In genomic region chr17:82367724-82368524, GRCh38 we compare ENCODE assay signal across 13 cellular contexts. TPM values are rescaled to one million over a fixed set of nuclear protein-coding genes. Genes with fewer than 3 reads are reported as not detected.
A peak's percentile ranks its signal among the peaks of the same experiment; 100 is the strongest.
DNase-seq lines count a peak whose midpoint lies in the region; ATAC-seq, FAIRE-seq and TF ChIP-seq lines count a peak whose summit lies in the region.
"Had no signal": no experiment of that assay in that cellular context is flagged by ENCODE, and none has a peak within 500 bp of the region (broad histone marks: within the 10 kb centered on the region; RNA-seq: fewer than 3 reads in every experiment).

No MANE protein-coding gene starts in this region.

- RAD21 ChIA-PET in HCT116 (lab: Charles Lee; ENCODE audit: low non-redundant PET in 1 of 2, low total read pairs in 2 of 2, uncharacterized antibody in 2 of 2, unreplicated experiment in 2 of 2) = no interaction called here

- intact Hi-C loops in HCT116 (cut with micrococcal nuclease) (no loop called here), lower leg skin (cut with DNase I; ENCODE audit: low total_unique reads) (no loop called here)

- H3K4ac ChIP-seq in H1 (replicated peaks; ENCODE audit: insufficient read length, low read depth, low read length) = no peak overlapping the region

- no peak for TF ChIP-seq RAD21 in HCT116 (IDR thresholded peaks at IDR 0.05; ENCODE audit: low read depth)
- TF ChIP-seq RAD21 in H1 (IDR thresholded peaks at IDR 0.05 in 1 of 2, conservative IDR thresholded peaks at IDR 0.05 in 1 of 2; ENCODE audit: low read depth in 2 of 2, low read length in 2 of 2) = no peak

- no peak overlapping the region for H3K14ac ChIP-seq in H1 (ENCODE audit: insufficient read length)

- CTCF ChIA-PET in HCT116 (lab: Charles Lee) (interaction anchor here (0.7 kb wide), 1 partner anchor 34 kb away, joined by 3 read pairs; the partner anchor contains the start of gene SECTM1), H1 (lab: Charles Lee; ENCODE audit: partially characterized antibody) (no interaction called here)

- TF ChIP-seq POLR2A in HCT116 (IDR thresholded peaks at IDR 0.05; ENCODE audit: borderline replicate concordance, extremely low read depth, insufficient read depth, insufficient read length) (peak; percentile 76), H1 (IDR thresholded peaks at IDR 0.05; ENCODE audit: control extremely low read depth in 1 of 2, low read depth in 2 of 2, low read length in 2 of 2) (no peak), lower leg skin (IDR thresholded peaks at IDR 0.05) (no peak)

- H2BK120ac ChIP-seq in H1 (replicated peaks; ENCODE audit: low read depth, low read length) = no peak overlapping the region

- H3K4me1 Mint-ChIP-seq in chondrocyte (ENCODE audit: low read depth) = peaks cover 12% of the 10 kb centered on the region

- H3K4me3 Mint-ChIP-seq in chondrocyte (ENCODE audit: unreplicated experiment) = no peak overlapping the region

- no peak overlapping the region for H4K91ac ChIP-seq in H1 (replicated peaks; ENCODE audit: insufficient read length, low read length)

- peaks cover 32% of the 10 kb centered on the region for H3K27me3 Mint-ChIP-seq in chondrocyte (ENCODE audit: low read depth)

- H4K20me1 ChIP-seq in DND-41 (ENCODE audit: insufficient read depth, low read length) (peaks cover 6% of the 10 kb centered on the region), HCT116 (ENCODE audit: insufficient read depth) (no peaks in the 10 kb centered on the region), H1 (replicated peaks in 1 of 2; ENCODE audit: control insufficient read depth in 1 of 2, insufficient read depth in 2 of 2, low read length in 2 of 2) (no peaks in the 10 kb centered on the region)

- H3K23me2 ChIP-seq in H1 (ENCODE audit: low read depth, low read length) = peaks cover 7% of the 10 kb centered on the region; the same call in 1 of the 2 replicates

- DNase-seq in DND-41 (peak; percentile 95), HCT116 (ENCODE audit: low read depth, low spot score) (peak; percentile 98), NCI-H82 treated with DMSO at 0.1 percent for 48 hours (lab: John Stamatoyannopoulos, UW; ENCODE audit: unreplicated experiment) (peak; percentile 78), H1 (ENCODE audit: low read depth in 1 of 2, low spot score in 2 of 2) (peak in 1 of 2 experiments; percentile 49), chondrocyte (ENCODE audit: low spot score) (no peak), lower leg skin (ENCODE audit: low spot score in 2 of 2) (no peak)
- DNase-seq in activated CD8-positive, alpha-beta memory T cell treated with anti-CD3 and anti-CD28 coated beads, Interleukin-2, amount 50 U/mL, for 48 hours = no peak
- DNase-seq: esophagus squamous epithelium had no signal

- POLR2A ChIA-PET in HCT116 (lab: Charles Lee) (interaction anchor here (0.9 kb wide), 1 partner anchor 18 kb away, joined by 3 read pairs; no protein-coding TSS in a partner anchor), H1 (lab: Charles Lee; ENCODE audit: partially characterized antibody) (no interaction called here)

- H3K4me1 ChIP-seq in DND-41 (ENCODE audit: insufficient read depth, low read length) = peaks cover 32% of the 10 kb centered on the region; the same call in 1 of the 2 replicates
- peaks cover 15 to 19% of the 10 kb centered on the region in 2 experiments for H3K4me1 ChIP-seq in HCT116 (ENCODE audit: control insufficient read depth in 1 of 2, insufficient read depth in 2 of 2, low read length in 2 of 2)
- H3K4me1 ChIP-seq in H1 (replicated peaks in 1 of 4; ENCODE audit: control insufficient read depth in 3 of 4, insufficient read depth in 4 of 4, low read length in 3 of 4) = peaks cover 0 to 6% (median 2%) of the 10 kb centered on the region in 4 experiments; a peak in 3 of 7 replicates

- H2BK20ac ChIP-seq in H1 (ENCODE audit: low read length) = no peak overlapping the region

- H2BK15ac ChIP-seq in H1 (ENCODE audit: low read length) = no peak overlapping the region

- H2BK5ac ChIP-seq in H1 (ENCODE audit: low read depth, low read length) = no peak overlapping the region

- H3K4me2 ChIP-seq in DND-41 (ENCODE audit: insufficient read depth, low read length) = peak overlapping the region; percentile 60
- peak overlapping the region; percentile 66 for H3K4me2 ChIP-seq in HCT116 (ENCODE audit: low read length)
- H3K4me2 ChIP-seq in H1 (ENCODE audit: insufficient read depth in 1 of 2, low read depth in 2 of 2, low read length in 2 of 2) = no peak overlapping the region

- no peaks in the 10 kb centered on the region for H3K79me1 ChIP-seq in H1 (ENCODE audit: low read depth, low read length)

- no peak overlapping the region for H4K5ac ChIP-seq in H1 (ENCODE audit: insufficient read length, low read depth, low read length)

- TF ChIP-seq EP300 in H1 (IDR thresholded peaks at IDR 0.05; ENCODE audit: borderline replicate concordance in 1 of 2, low read depth in 2 of 2, low read length in 2 of 2) = no peak

- H2BK12ac ChIP-seq in H1 (ENCODE audit: low read depth, low read length) = no peak overlapping the region

- H2AFZ ChIP-seq in DND-41 (ENCODE audit: low read depth, low read length) (peak overlapping the region; percentile 23; the same call in 1 of the 2 replicates), HCT116 (ENCODE audit: low read depth, low read length, poor library complexity, severe bottlenecking) (peak overlapping the region; percentile 56), H1 (ENCODE audit: low read length) (no peak overlapping the region)

- H3K27me3 ChIP-seq in DND-41 (ENCODE audit: insufficient read depth, low read length, poor library complexity) = no peaks in the 10 kb centered on the region
- H3K27me3 ChIP-seq in HCT116 (ENCODE audit: insufficient read depth, low read length) = no peaks in the 10 kb centered on the region
- peaks cover 20 to 34% (median 32%) of the 10 kb centered on the region in 4 experiments for H3K27me3 ChIP-seq in H1 (replicated peaks in 1 of 4; ENCODE audit: control insufficient read depth in 3 of 4, extremely low read depth in 1 of 4, insufficient read depth in 3 of 4, low read length in 3 of 4)

- BruUV-seq in HCT116 (replicated peaks; lab: Mats Ljungman, UMichigan) = no TSS peak

- peak overlapping the region; percentile 81 for H3K27ac ChIP-seq in DND-41 (ENCODE audit: low read length)
- peak overlapping the region; percentile 65 for H3K27ac ChIP-seq in HCT116 (ENCODE audit: low read depth, low read length)
- H3K27ac ChIP-seq in H1 (ENCODE audit: low read depth, low read length) = no peak overlapping the region
- H3K27ac ChIP-seq: esophagus squamous epithelium, SJSA1 had no signal

- H2AK5ac ChIP-seq in H1 (ENCODE audit: low read depth, low read length) = no peak overlapping the region

- no peaks in the 10 kb centered on the region for H3K36me3 Mint-ChIP-seq in chondrocyte (ENCODE audit: low read depth)
- H3K36me3 Mint-ChIP-seq: IgD-negative memory B cell had no signal

- no peak for FAIRE-seq in H1 (lab: Jason Lieb, UNC)

- no peaks in the 10 kb centered on the region for H3K9me2 ChIP-seq in HCT116 (ENCODE audit: insufficient read depth)

- H3K9me3 ChIP-seq in DND-41 (ENCODE audit: insufficient read depth, low read length, severe bottlenecking) = no peaks in the 10 kb centered on the region
- H3K9me3 ChIP-seq in HCT116 (ENCODE audit: control insufficient read depth in 1 of 2, insufficient read depth in 1 of 2, low read depth in 1 of 2, low read length in 2 of 2) = no peaks in the 10 kb centered on the region
- no peaks in the 10 kb centered on the region; a peak in 1 of 4 replicates for H3K9me3 ChIP-seq in H1 (ENCODE audit: insufficient read depth in 2 of 2, low read depth in 1 of 2, low read length in 1 of 2)
- H3K9me3 ChIP-seq: esophagus squamous epithelium, SJSA1 had no signal

- no peak overlapping the region for H3K56ac ChIP-seq in H1 (replicated peaks; ENCODE audit: insufficient read length, low read depth, low read length)

- H3K9ac ChIP-seq in DND-41 (ENCODE audit: low read depth, low read length) (peak overlapping the region; percentile 48), HCT116 (ENCODE audit: low read length) (peak overlapping the region; percentile 49), H1 (replicated peaks in 1 of 4; ENCODE audit: extremely low read depth in 1 of 4, low read depth in 3 of 4, low read length in 3 of 4) (no peak overlapping the region)

- H4K8ac ChIP-seq in H1 (ENCODE audit: extremely low read depth, insufficient read depth, low read length) = peak overlapping the region; percentile 9; the same call in 1 of the 2 replicates

- no peak overlapping the region for H3K18ac ChIP-seq in H1 (ENCODE audit: extremely low read depth, low read length)

- H3K36me3 ChIP-seq in DND-41 (ENCODE audit: insufficient read depth, low read length) (peaks cover 6% of the 10 kb centered on the region), HCT116 (ENCODE audit: control insufficient read depth in 1 of 2, insufficient read depth in 2 of 2, low read length in 2 of 2) (no peaks in the 10 kb centered on the region), H1 (ENCODE audit: control insufficient read depth in 2 of 4, insufficient read depth in 4 of 4, low read length in 3 of 4) (no peaks in the 10 kb centered on the region)
- H3K36me3 ChIP-seq: esophagus squamous epithelium, SJSA1 had no signal

- no peak overlapping the region for H3K27ac Mint-ChIP-seq in chondrocyte (ENCODE audit: unreplicated experiment)
- H3K27ac Mint-ChIP-seq: IgD-negative memory B cell had no signal

- H3K79me2 ChIP-seq in DND-41 (ENCODE audit: insufficient read depth, low read length) (0 out of 2 replicates have a peak, but pooled peaks cover 4% of the 10 kb centered on the region), HCT116 (ENCODE audit: insufficient read depth, low read length) (no peaks in the 10 kb centered on the region), H1 (ENCODE audit: control insufficient read depth in 1 of 2, insufficient read depth in 2 of 2, low read length in 2 of 2) (no peaks in the 10 kb centered on the region)

- H3K23ac ChIP-seq in H1 (ENCODE audit: insufficient read length) = no peak overlapping the region

- ATAC-seq in DND-41 (ENCODE audit: insufficient read depth, low read depth) = peak; percentile 98
- ATAC-seq in HCT116 = peak; percentile 100
- ATAC-seq in HG03565 (IDR thresholded peaks at IDR 0.05; ENCODE audit: unreplicated experiment) = no peak

- TF ChIP-seq CTCF in DND-41 (IDR thresholded peaks at IDR 0.05; ENCODE audit: borderline replicate concordance, extremely low read depth, low read length, poor library complexity, severe bottlenecking) (no peak), HCT116 (IDR thresholded peaks at IDR 0.05 in 2 of 3, conservative IDR thresholded peaks at IDR 0.05 in 1 of 3; ENCODE audit: borderline replicate concordance in 1 of 3, insufficient read depth in 1 of 3, low read depth in 2 of 3, low read length in 2 of 3) (no peak), H1 (IDR thresholded peaks at IDR 0.05; ENCODE audit: control extremely low read depth in 1 of 3, insufficient read depth in 1 of 3, low read depth in 1 of 3, low read length in 3 of 3) (no peak), chondrocyte (IDR thresholded peaks at IDR 0.05) (no peak), lower leg skin (IDR thresholded peaks at IDR 0.05) (peak in 1 of 3 donors; percentile 32)

- no peaks in the 10 kb centered on the region for H3K9me3 Mint-ChIP-seq in chondrocyte (ENCODE audit: low read depth)
- H3K9me3 Mint-ChIP-seq: IgD-negative memory B cell had no signal

- H3K4me3 ChIP-seq in DND-41 (ENCODE audit: low read depth in 1 of 2, low read length in 2 of 2) = peak overlapping the region; percentile 10 to 48; a peak in 3 of 4 replicates
- peak overlapping the region; percentile 38 to 56 for H3K4me3 ChIP-seq in HCT116 (replicated peaks in 1 of 2; ENCODE audit: low read depth in 1 of 2, low read length in 2 of 2)
- peak overlapping the region in 1 of 4 experiments; percentile 31; a peak in 1 of 8 replicates for H3K4me3 ChIP-seq in H1 (ENCODE audit: extremely low read depth in 1 of 4, insufficient read depth in 2 of 4, low read depth in 3 of 4, low read length in 4 of 4)
- no peak overlapping the region for H3K4me3 ChIP-seq in lower leg skin (ENCODE audit: low read depth, poor library complexity, severe bottlenecking)
- H3K4me3 ChIP-seq: esophagus squamous epithelium, SJSA1 had no signal

- WGBS in H1 (ENCODE audit: extremely low coverage in 1 of 2, insufficient coverage in 1 of 2, insufficient read length in 1 of 2, insufficient replicate concordance in 2 of 2, low coverage in 1 of 2, low lambda C conversion rate in 2 of 2, missing lambda C conversion rate in 1 of 2), 2 experiments = 88% methylated on average over 14 of the region's 14 CpGs; no CpG with 5 or more reads in 1 of the 2 experiments
- 85 to 91% methylated on average over 14 of the region's 14 CpGs for WGBS in lower leg skin, 2 donors

RNA-seq across cellular contexts. Expression of gene UTS2R, which starts 3.6 kb away (rescaled TPM):
- not detected for total RNA-seq in HCT116 (2021; ENCODE audit: unreplicated experiment)
- polyA plus RNA-seq in HCT116 (2012) = 0.07 TPM in 1 of 2 replicates, not detected in the other
- 0.63 TPM in 1 of 2 replicates, not detected in the other for total RNA-seq in H1 (2021; fragmentation: NEBNext Ultra II Directional; extraction: Animal tissue kit (Norgen Biotek cat#: 25700))
- 0.27 and 0.49 TPM in 2 replicates for polyA plus RNA-seq in H1 (2011; rRNA removed)
- 0.16 TPM for polyA plus RNA-seq in H1 (2011; cell fraction: cytosol; rRNA removed)
- polyA plus RNA-seq in H1 (2011; cell fraction: nucleus; rRNA removed) = 0.73 TPM
- 0.17 to 0.27 TPM (median 0.20 TPM) in 3 of 4 replicates, not detected in the other for polyA plus RNA-seq in H1 (2012, experiment 1 of 2)
- polyA plus RNA-seq in H1 (2012, experiment 2 of 2) = not detected
- 0.47 TPM for polyA plus RNA-seq in H1 (2013, experiment 1 of 2)
- polyA plus RNA-seq in H1 (2013, experiment 2 of 2) = 0.33 TPM
- not detected in 2 replicates for polyA minus RNA-seq in H1 (2011; rRNA and poly(A)+ RNA removed)
- not detected for polyA minus RNA-seq in H1 (2011; cell fraction: cytosol; rRNA and poly(A)+ RNA removed)
- not detected for polyA minus RNA-seq in H1 (2011; cell fraction: nucleus; rRNA and poly(A)+ RNA removed)
- total RNA-seq in chondrocyte = not detected in 3 replicates
- not detected for total RNA-seq in lower leg skin
- total RNA-seq: esophagus squamous epithelium, kidney epithelial cell, pulmonary artery endothelial cell had no signal
- polyA plus RNA-seq: IgD-negative memory B cell had no signal

RNA-seq across cellular contexts. Expression of gene TEX19, which starts 8.9 kb away (rescaled TPM):
- 2.1 TPM for total RNA-seq in HCT116 (2021; ENCODE audit: unreplicated experiment)
- 2.2 and 2.8 TPM in 2 replicates for polyA plus RNA-seq in HCT116 (2012)
- 0.38 and 0.54 TPM in 2 replicates for total RNA-seq in H1 (2021; fragmentation: NEBNext Ultra II Directional; extraction: Animal tissue kit (Norgen Biotek cat#: 25700))
- polyA plus RNA-seq in H1 (2011; rRNA removed) = 0.46 and 0.80 TPM in 2 replicates
- polyA plus RNA-seq in H1 (2011; cell fraction: cytosol; rRNA removed) = 0.85 TPM
- polyA plus RNA-seq in H1 (2011; cell fraction: nucleus; rRNA removed) = 0.83 TPM
- polyA plus RNA-seq in H1 (2012, experiment 1 of 2) = 0.40 to 1.3 TPM (median 0.64 TPM) in 4 replicates
- 0.38 TPM for polyA plus RNA-seq in H1 (2012, experiment 2 of 2)
- 0.28 TPM for polyA plus RNA-seq in H1 (2013, experiment 1 of 2)
- polyA plus RNA-seq in H1 (2013, experiment 2 of 2) = 0.35 TPM
- 1.6 TPM in 2 replicates for polyA minus RNA-seq in H1 (2011; rRNA and poly(A)+ RNA removed)
- 0.95 TPM for polyA minus RNA-seq in H1 (2011; cell fraction: cytosol; rRNA and poly(A)+ RNA removed)
- 0.60 TPM for polyA minus RNA-seq in H1 (2011; cell fraction: nucleus; rRNA and poly(A)+ RNA removed)
- not detected in 3 replicates for total RNA-seq in chondrocyte
- total RNA-seq in lower leg skin = not detected
- total RNA-seq: esophagus squamous epithelium, kidney epithelial cell, pulmonary artery endothelial cell had no signal

RNA-seq across cellular contexts. Expression of gene SECTM1, which starts 34.4 kb away (rescaled TPM):
- total RNA-seq in HCT116 (2021; ENCODE audit: unreplicated experiment) (6.8 TPM), chondrocyte (1.3 to 2.5 TPM (median 2.1 TPM) in 3 replicates), lower leg skin (10 to 100 TPM; 12.4 to 16.3 (median 14.5) TPM)
- polyA plus RNA-seq in HCT116 (2012) = 6.8 and 8.8 TPM in 2 replicates
- 0.20 and 0.57 TPM in 2 replicates for total RNA-seq in H1 (2021; fragmentation: NEBNext Ultra II Directional; extraction: Animal tissue kit (Norgen Biotek cat#: 25700))
- 0.46 and 0.65 TPM in 2 replicates for polyA plus RNA-seq in H1 (2011; rRNA removed)
- 0.69 TPM for polyA plus RNA-seq in H1 (2011; cell fraction: cytosol; rRNA removed)
- polyA plus RNA-seq in H1 (2011; cell fraction: nucleus; rRNA removed) = 0.36 TPM
- 0.42 to 0.99 TPM (median 0.48 TPM) in 3 of 4 replicates, not detected in the other for polyA plus RNA-seq in H1 (2012, experiment 1 of 2)
- 0.29 TPM for polyA plus RNA-seq in H1 (2012, experiment 2 of 2)
- 0.14 TPM for polyA plus RNA-seq in H1 (2013, experiment 1 of 2)
- polyA plus RNA-seq in H1 (2013, experiment 2 of 2) = 0.20 TPM
- 0.35 and 0.68 TPM in 2 replicates for polyA minus RNA-seq in H1 (2011; rRNA and poly(A)+ RNA removed)
- not detected for polyA minus RNA-seq in H1 (2011; cell fraction: cytosol; rRNA and poly(A)+ RNA removed)
- polyA minus RNA-seq in H1 (2011; cell fraction: nucleus; rRNA and poly(A)+ RNA removed) = not detected
- total RNA-seq: kidney epithelial cell had no signal

RNA-seq across cellular contexts. Expression of gene HEXD, which starts 50.2 kb away (rescaled TPM):
- 45.2 TPM for total RNA-seq in HCT116 (2021; ENCODE audit: unreplicated experiment)
- polyA plus RNA-seq in HCT116 (2012) = 30.8 and 32.6 TPM in 2 replicates
- 20.6 and 24.2 TPM in 2 replicates for total RNA-seq in H1 (2021; fragmentation: NEBNext Ultra II Directional; extraction: Animal tissue kit (Norgen Biotek cat#: 25700))
- polyA plus RNA-seq in H1 (2011; rRNA removed) = 21.8 and 33.7 TPM in 2 replicates
- 41.2 TPM for polyA plus RNA-seq in H1 (2011; cell fraction: cytosol; rRNA removed)
- 187 TPM for polyA plus RNA-seq in H1 (2011; cell fraction: nucleus; rRNA removed)
- polyA plus RNA-seq in H1 (2012, experiment 1 of 2) = 15.9 to 26.9 TPM (median 22.1 TPM) in 4 replicates
- 13.8 TPM for polyA plus RNA-seq in H1 (2012, experiment 2 of 2)
- 16.1 TPM for polyA plus RNA-seq in H1 (2013, experiment 1 of 2)
- polyA plus RNA-seq in H1 (2013, experiment 2 of 2) = 12.2 TPM
- polyA minus RNA-seq in H1 (2011; rRNA and poly(A)+ RNA removed) = 13.2 and 13.6 TPM in 2 replicates
- polyA minus RNA-seq in H1 (2011; cell fraction: cytosol; rRNA and poly(A)+ RNA removed) = 12.3 TPM
- 28.0 TPM for polyA minus RNA-seq in H1 (2011; cell fraction: nucleus; rRNA and poly(A)+ RNA removed)
- 10.8 to 17.7 TPM (median 11.2 TPM) in 3 replicates for total RNA-seq in chondrocyte
- total RNA-seq in lower leg skin = 10 to 100 TPM; 30.0 to 47.1 (median 39.3) TPM

RNA-seq across cellular contexts. Expression of gene OGFOD3, which starts 50.5 kb away (rescaled TPM):
- total RNA-seq in HCT116 (2021; ENCODE audit: unreplicated experiment) (53.6 TPM), chondrocyte (19.9 to 30.6 TPM (median 20.0 TPM) in 3 replicates), lower leg skin (10 to 100 TPM; 13.0 to 28.7 (median 23.2) TPM)
- 58.9 and 66.1 TPM in 2 replicates for polyA plus RNA-seq in HCT116 (2012)
- total RNA-seq in H1 (2021; fragmentation: NEBNext Ultra II Directional; extraction: Animal tissue kit (Norgen Biotek cat#: 25700)) = 21.8 and 24.4 TPM in 2 replicates
- polyA plus RNA-seq in H1 (2011; rRNA removed) = 21.1 and 27.9 TPM in 2 replicates
- 20.9 TPM for polyA plus RNA-seq in H1 (2011; cell fraction: cytosol; rRNA removed)
- polyA plus RNA-seq in H1 (2011; cell fraction: nucleus; rRNA removed) = 27.5 TPM
- polyA plus RNA-seq in H1 (2012, experiment 1 of 2) = 14.6 to 23.4 TPM (median 20.6 TPM) in 4 replicates
- 14.7 TPM for polyA plus RNA-seq in H1 (2012, experiment 2 of 2)
- 13.6 TPM for polyA plus RNA-seq in H1 (2013, experiment 1 of 2)
- polyA plus RNA-seq in H1 (2013, experiment 2 of 2) = 14.7 TPM
- polyA minus RNA-seq in H1 (2011; rRNA and poly(A)+ RNA removed) = 18.7 and 20.0 TPM in 2 replicates
- polyA minus RNA-seq in H1 (2011; cell fraction: cytosol; rRNA and poly(A)+ RNA removed) = 11.6 TPM
- 14.3 TPM for polyA minus RNA-seq in H1 (2011; cell fraction: nucleus; rRNA and poly(A)+ RNA removed)

Comparison
In these comparisons a context has a peak if more than half of its experiments do, and no peak if none do; other contexts are left out.
1. DNase-seq: peak in DND-41 (single experiment), HCT116 (single experiment) and NCI-H82 treated with DMSO at 0.1 percent for 48 hours (single experiment); none in activated CD8-positive, alpha-beta memory T cell treated with anti-CD3 and anti-CD28 coated beads, Interleukin-2, amount 50 U/mL, for 48 hours (single experiment), chondrocyte (single experiment) and lower leg skin (0 of 2).
2. H3K4me2 ChIP-seq: peak in DND-41 (single experiment) and HCT116 (single experiment); none in H1 (0 of 2).
3. H3K9ac ChIP-seq: peak in DND-41 (single experiment) and HCT116 (single experiment); none in H1 (0 of 4).